In the genomic region with DNA sequence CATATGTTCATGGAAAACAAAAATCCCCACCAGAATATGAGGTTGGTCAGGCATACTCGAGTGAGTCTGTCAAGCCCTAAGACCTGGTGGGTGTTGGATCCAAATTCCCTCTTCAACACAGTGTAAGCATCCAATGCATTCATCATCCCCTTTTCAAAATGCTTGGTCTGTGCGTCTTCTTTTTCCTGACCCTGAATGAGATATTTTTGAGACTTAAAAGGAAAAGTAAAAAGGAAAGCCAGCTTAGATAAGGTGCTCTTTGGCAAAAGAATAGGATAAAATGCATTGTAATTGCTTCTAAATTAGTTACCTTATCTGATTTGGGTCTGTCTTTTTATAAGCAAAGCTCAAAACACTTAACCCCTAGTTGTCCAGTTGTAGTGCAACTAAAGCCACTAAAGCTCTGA, we compare ENCODE assay signal across 14 cellular contexts.
DNase-seq lines count a peak whose midpoint lies in the region; ATAC-seq and TF ChIP-seq lines count a peak whose summit lies in the region.
"Had no signal": no experiment of that assay in that cellular context is flagged by ENCODE, and none has a peak within 500 bp of the region (broad histone marks: within the 10 kb centered on the region; RNA-seq: fewer than 3 reads in every experiment).

No MANE protein-coding gene starts in this region.

- H3K4me3 Mint-ChIP-seq in CD8-positive, alpha-beta T cell, result no peak overlapping the region
- H3K4me3 Mint-ChIP-seq in naive thymus-derived CD8-positive, alpha-beta T cell, result peak overlapping the region in 2 of 10 donors; percentile 3 to 76
- no peak overlapping the region for H3K4me3 Mint-ChIP-seq in Calu3 (ENCODE audit: low read depth, unreplicated experiment)
- H3K4me3 Mint-ChIP-seq in stimulated activated naive CD8-positive, alpha-beta T cell treated with anti-CD3 and anti-CD28 coated beads, Interleukin-15, amount 100 ng/mL, for 72 hours, result no peak overlapping the region

- H3K4me3 ChIP-seq in CD8-positive, alpha-beta T cell (ENCODE audit: low read depth, low read length), result no peak overlapping the region
- no peak overlapping the region for H3K4me3 ChIP-seq in effector memory CD4-positive, alpha-beta T cell (ENCODE audit: insufficient read depth, low read depth, low read length, poor library complexity, severe bottlenecking)
- H3K4me3 ChIP-seq: GM23248, PC-9, SJSA1 had no signal

- CTCF ChIA-PET in CD8-positive, alpha-beta T cell (lab: Charles Lee), result no interaction called here
- CTCF ChIA-PET in Calu3 (lab: Charles Lee), result no interaction called here

- BruUV-seq in Calu3 (replicated peaks; lab: Mats Ljungman, UMichigan), result no TSS peak

- H3K36me3 ChIP-seq in CD8-positive, alpha-beta T cell (ENCODE audit: insufficient read depth, low read length), result no peaks in the 10 kb centered on the region
- H3K36me3 ChIP-seq in effector memory CD4-positive, alpha-beta T cell (ENCODE audit: control insufficient read depth, insufficient read depth, low read length), result no peaks in the 10 kb centered on the region
- H3K36me3 ChIP-seq: SJSA1 had no signal

- H3K36me3 Mint-ChIP-seq in CD8-positive, alpha-beta T cell, result no peaks in the 10 kb centered on the region
- peaks cover 0 to 11% (median 4%) of the 10 kb centered on the region in 3 donors for H3K36me3 Mint-ChIP-seq in naive thymus-derived CD8-positive, alpha-beta T cell
- H3K36me3 Mint-ChIP-seq in Calu3 (ENCODE audit: insufficient read depth, unreplicated experiment), result no peaks in the 10 kb centered on the region

- H3K27ac ChIP-seq in CD8-positive, alpha-beta T cell (ENCODE audit: low read depth, low read length), result no peak overlapping the region
- H3K27ac ChIP-seq in effector memory CD4-positive, alpha-beta T cell (ENCODE audit: insufficient read depth, low read length, poor library complexity, severe bottlenecking), result peak overlapping the region; percentile 41
- H3K27ac ChIP-seq: GM23248, PC-9, SJSA1 had no signal

- no peak for DNase-seq in CD8-positive, alpha-beta T cell
- peak; percentile 34 for DNase-seq in NCI-H69 (lab: John Stamatoyannopoulos, UW)
- no peak for DNase-seq in effector memory CD4-positive, alpha-beta T cell
- DNase-seq in naive thymus-derived CD8-positive, alpha-beta T cell, result no peak
- DNase-seq in Calu3, result no peak
- DNase-seq in stimulated activated naive CD8-positive, alpha-beta T cell treated with anti-CD3 and anti-CD28 coated beads, Interleukin-15, amount 100 ng/mL, for 72 hours, result no peak
- DNase-seq: DMS79, KG1, NCI-H1092, NCI-H510A treated with DMSO at 0.1 percent for 48 hours had no signal

- intact Hi-C loops in CD8-positive, alpha-beta T cell (cut with DNase I, micrococcal nuclease), result loop anchor here in 1 of 2 experiments (1.0 to 5.0 kb wide), 3 partner anchors 77 to 333 kb away; a partner anchor contains a TSS
- intact Hi-C loops in Calu3 (cut with micrococcal nuclease; ENCODE audit: unreplicated experiment), result no loop called here

- H3K9me3 Mint-ChIP-seq in CD8-positive, alpha-beta T cell, result no peaks in the 10 kb centered on the region
- peaks cover 0 to 13% (median 0%) of the 10 kb centered on the region in 9 donors for H3K9me3 Mint-ChIP-seq in naive thymus-derived CD8-positive, alpha-beta T cell
- no peaks in the 10 kb centered on the region for H3K9me3 Mint-ChIP-seq in Calu3 (ENCODE audit: low read depth, unreplicated experiment)
- no peaks in the 10 kb centered on the region for H3K9me3 Mint-ChIP-seq in stimulated activated naive CD8-positive, alpha-beta T cell treated with anti-CD3 and anti-CD28 coated beads, Interleukin-15, amount 100 ng/mL, for 72 hours

- peak overlapping the region; percentile 89 for H3K27ac Mint-ChIP-seq in CD8-positive, alpha-beta T cell
- H3K27ac Mint-ChIP-seq in naive thymus-derived CD8-positive, alpha-beta T cell, result peak overlapping the region; percentile 19 to 92 (median 78)
- no peak overlapping the region for H3K27ac Mint-ChIP-seq in Calu3 (ENCODE audit: unreplicated experiment)
- no peak overlapping the region for H3K27ac Mint-ChIP-seq in stimulated activated naive CD8-positive, alpha-beta T cell treated with anti-CD3 and anti-CD28 coated beads, Interleukin-15, amount 100 ng/mL, for 72 hours

- H3K9me3 ChIP-seq in CD8-positive, alpha-beta T cell (ENCODE audit: low read length), result no peaks in the 10 kb centered on the region
- H3K9me3 ChIP-seq in effector memory CD4-positive, alpha-beta T cell (ENCODE audit: control insufficient read depth, low read length), result no peaks in the 10 kb centered on the region

- no peak for TF ChIP-seq CTCF in CD8-positive, alpha-beta T cell (IDR thresholded peaks at IDR 0.05)
- no peak for TF ChIP-seq CTCF in Calu3 (IDR thresholded peaks at IDR 0.05; ENCODE audit: unreplicated experiment)

- H3K27me3 ChIP-seq in CD8-positive, alpha-beta T cell (ENCODE audit: insufficient read depth, low read length), result no peaks in the 10 kb centered on the region
- H3K27me3 ChIP-seq in effector memory CD4-positive, alpha-beta T cell (replicated peaks; ENCODE audit: control insufficient read depth, insufficient read depth, low read length, poor library complexity, severe bottlenecking), result no peaks in the 10 kb centered on the region
- H3K27me3 ChIP-seq: SJSA1 had no signal

- no peaks in the 10 kb centered on the region for H3K27me3 Mint-ChIP-seq in CD8-positive, alpha-beta T cell (ENCODE audit: low read depth)
- no peaks in the 10 kb centered on the region for H3K27me3 Mint-ChIP-seq in naive thymus-derived CD8-positive, alpha-beta T cell
- H3K27me3 Mint-ChIP-seq in Calu3 (ENCODE audit: unreplicated experiment), result no peaks in the 10 kb centered on the region
- H3K27me3 Mint-ChIP-seq in stimulated activated naive CD8-positive, alpha-beta T cell treated with anti-CD3 and anti-CD28 coated beads, Interleukin-15, amount 100 ng/mL, for 72 hours, result no peaks in the 10 kb centered on the region

- H3K4me1 Mint-ChIP-seq in CD8-positive, alpha-beta T cell (ENCODE audit: low read depth), result peaks cover 56% of the 10 kb centered on the region
- H3K4me1 Mint-ChIP-seq in naive thymus-derived CD8-positive, alpha-beta T cell, result peaks cover 26 to 54% (median 52%) of the 10 kb centered on the region in 4 donors
- H3K4me1 Mint-ChIP-seq in Calu3 (ENCODE audit: low read depth, unreplicated experiment), result no peaks in the 10 kb centered on the region
- H3K4me1 Mint-ChIP-seq in stimulated activated naive CD8-positive, alpha-beta T cell treated with anti-CD3 and anti-CD28 coated beads, Interleukin-15, amount 100 ng/mL, for 72 hours, result peaks cover 18% of the 10 kb centered on the region

- peaks cover 35% of the 10 kb centered on the region for H3K4me1 ChIP-seq in CD8-positive, alpha-beta T cell (ENCODE audit: insufficient read depth, low read length)
- H3K4me1 ChIP-seq in effector memory CD4-positive, alpha-beta T cell (ENCODE audit: control insufficient read depth, insufficient read depth, low read length, poor library complexity, severe bottlenecking), result peaks cover 27% of the 10 kb centered on the region
- H3K4me1 ChIP-seq: SJSA1 had no signal

- no peak for ATAC-seq in CD8-positive, alpha-beta T cell
- no peak for ATAC-seq in naive thymus-derived CD8-positive, alpha-beta T cell
- no peak for ATAC-seq in stimulated activated naive CD8-positive, alpha-beta T cell treated with anti-CD3 and anti-CD28 coated beads, Interleukin-15, amount 100 ng/mL, for 72 hours
- ATAC-seq in GM19328 (IDR thresholded peaks at IDR 0.05; ENCODE audit: unreplicated experiment), result no peak

- POLR2A ChIA-PET in CD8-positive, alpha-beta T cell (lab: Charles Lee), result interaction anchor here (0.5 to 1.0 kb wide), 2 partner anchors 333 to 1421 kb away, joined by 3 read pairs; no protein-coding TSS in a partner anchor
- POLR2A ChIA-PET in naive thymus-derived CD8-positive, alpha-beta T cell (lab: Charles Lee), result interaction anchor here (2.7 kb wide), 1 partner anchor 332 kb away, joined by 15 read pairs; a partner anchor contains a TSS

Comparison
In these comparisons a context has a peak if more than half of its experiments do, and no peak if none do; other contexts are left out.
1. H3K27ac Mint-ChIP-seq: peak in CD8-positive, alpha-beta T cell (single experiment) and naive thymus-derived CD8-positive, alpha-beta T cell (10 of 10); none in Calu3 (single experiment) and stimulated activated naive CD8-positive, alpha-beta T cell treated with anti-CD3 and anti-CD28 coated beads, Interleukin-15, amount 100 ng/mL, for 72 hours (0 of 2).